In the genomic region with DNA sequence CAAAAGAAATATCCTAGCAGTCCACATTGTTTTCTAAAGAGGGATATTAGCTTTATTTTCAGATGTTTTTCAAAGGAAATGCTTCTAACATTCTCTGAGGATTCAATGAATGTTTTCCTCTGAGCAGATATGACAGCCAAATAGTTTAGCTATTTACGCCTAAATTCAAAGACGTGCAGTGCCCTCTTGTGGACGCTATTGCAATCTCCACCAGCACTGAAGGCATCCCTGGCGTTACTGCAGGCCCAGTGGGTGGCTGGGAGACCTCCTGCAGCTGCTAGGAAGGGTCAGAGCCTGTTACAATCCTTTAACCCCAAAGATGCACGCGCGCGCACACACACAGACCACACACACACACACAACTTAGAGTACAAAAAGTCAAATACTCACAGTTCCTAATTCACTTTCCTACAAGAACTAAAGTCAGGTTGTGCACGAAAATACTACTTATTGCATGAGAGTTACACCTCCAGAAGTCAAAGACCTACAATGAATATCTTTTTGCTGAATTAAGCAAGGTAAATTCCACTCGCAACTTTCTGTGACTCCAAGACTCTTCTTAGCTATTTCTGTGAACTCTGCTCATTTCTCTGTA, we compare ENCODE assay signal across 8 cellular contexts.
DNase-seq lines count a peak whose midpoint lies in the region; ATAC-seq and TF ChIP-seq lines count a peak whose summit lies in the region.

No MANE protein-coding gene starts in this region.

- TF ChIP-seq CTCF in fibroblast of the aortic adventitia (IDR thresholded peaks at IDR 0.05; ENCODE audit: insufficient read depth, low read length) (peak; percentile 79), omental fat pad (IDR thresholded peaks at IDR 0.05) (peak in 1 of 3 donors; percentile 52)

- ATAC-seq in HG03354 (IDR thresholded peaks at IDR 0.05; ENCODE audit: poor library complexity, severe bottlenecking, unreplicated experiment) (peak; percentile 75), omental fat pad (ENCODE audit: low FRiP score) (peak; percentile 59)

- no peak overlapping the region for H3K4me3 ChIP-seq in fibroblast of the aortic adventitia (ENCODE audit: low read depth, low read length)

- DNase-seq in EL, result peak; percentile 72
- peak; percentile 71 for DNase-seq in NCI-H748 treated with DMSO at 0.1 percent for 48 hours (lab: John Stamatoyannopoulos, UW)
- peak; percentile 10 for DNase-seq in activated T-cell treated with anti-CD3 and anti-CD28 coated beads for 48 hours (ENCODE audit: low read depth)
- peak; percentile 90 for DNase-seq in fibroblast of the aortic adventitia (ENCODE audit: low read depth)
- peak; percentile 54 for DNase-seq in omental fat pad (ENCODE audit: low spot score)
- DNase-seq in ureter (ENCODE audit: low spot score), result peak; percentile 72
- no peak for DNase-seq in activated CD4-positive, CD25-positive, alpha-beta regulatory T cell (lab: John Stamatoyannopoulos, UW)

Comparison
In these comparisons a context has a peak if more than half of its experiments do, and no peak if none do; other contexts are left out.
1. DNase-seq: peak in EL (single experiment), NCI-H748 treated with DMSO at 0.1 percent for 48 hours (single experiment), activated T-cell treated with anti-CD3 and anti-CD28 coated beads for 48 hours (single experiment), fibroblast of the aortic adventitia (single experiment), omental fat pad (single experiment) and ureter (single experiment); none in activated CD4-positive, CD25-positive, alpha-beta regulatory T cell (0 of 4).